Comparison of ENCODE assay signal across 1 cellular context in genomic region chr11:68524681-68525080, GRCh38.
TF ChIP-seq lines count a peak whose summit lies in the region.

No MANE protein-coding gene starts in this region.

TF ChIP-seq in H1, 55 proteins besides CTCF, POLR2A, EP300 and RAD21 (continued from another document):
- TF ChIP-seq EGR1 (IDR thresholded peaks at IDR 0.05; ENCODE audit: borderline replicate concordance, low read depth, low read length) (no peak), SIN3A (conservative IDR thresholded peaks at IDR 0.05 in 1 of 2, IDR thresholded peaks at IDR 0.05 in 1 of 2; ENCODE audit: low read depth in 1 of 2, low read length in 2 of 2) (no peak), SP2 (IDR thresholded peaks at IDR 0.05; ENCODE audit: low read length) (no peak), USF2 (IDR thresholded peaks at IDR 0.05; ENCODE audit: low read length) (no peak), BCL11A (IDR thresholded peaks at IDR 0.05; ENCODE audit: low read depth in 2 of 2, low read length in 2 of 2) (no peak), POLR2AphosphoS5 (IDR thresholded peaks at IDR 0.05; ENCODE audit: low read depth, low read length) (no peak), CEBPB (IDR thresholded peaks at IDR 0.05; ENCODE audit: low read depth, low read length) (no peak), HDAC2 (IDR thresholded peaks at IDR 0.05; ENCODE audit: borderline replicate concordance in 1 of 2, low read depth in 2 of 2, low read length in 2 of 2) (no peak), KDM1A (IDR thresholded peaks at IDR 0.05; ENCODE audit: borderline replicate concordance, low read length) (no peak), GTF2F1 (IDR thresholded peaks at IDR 0.05; ENCODE audit: borderline replicate concordance, low read depth, low read length) (no peak), SAP30 (IDR thresholded peaks at IDR 0.05; ENCODE audit: insufficient read depth, insufficient replicate concordance, low read length) (no peak)
